Comparison of ENCODE assay signal across 9 cellular contexts in the genomic region with DNA sequence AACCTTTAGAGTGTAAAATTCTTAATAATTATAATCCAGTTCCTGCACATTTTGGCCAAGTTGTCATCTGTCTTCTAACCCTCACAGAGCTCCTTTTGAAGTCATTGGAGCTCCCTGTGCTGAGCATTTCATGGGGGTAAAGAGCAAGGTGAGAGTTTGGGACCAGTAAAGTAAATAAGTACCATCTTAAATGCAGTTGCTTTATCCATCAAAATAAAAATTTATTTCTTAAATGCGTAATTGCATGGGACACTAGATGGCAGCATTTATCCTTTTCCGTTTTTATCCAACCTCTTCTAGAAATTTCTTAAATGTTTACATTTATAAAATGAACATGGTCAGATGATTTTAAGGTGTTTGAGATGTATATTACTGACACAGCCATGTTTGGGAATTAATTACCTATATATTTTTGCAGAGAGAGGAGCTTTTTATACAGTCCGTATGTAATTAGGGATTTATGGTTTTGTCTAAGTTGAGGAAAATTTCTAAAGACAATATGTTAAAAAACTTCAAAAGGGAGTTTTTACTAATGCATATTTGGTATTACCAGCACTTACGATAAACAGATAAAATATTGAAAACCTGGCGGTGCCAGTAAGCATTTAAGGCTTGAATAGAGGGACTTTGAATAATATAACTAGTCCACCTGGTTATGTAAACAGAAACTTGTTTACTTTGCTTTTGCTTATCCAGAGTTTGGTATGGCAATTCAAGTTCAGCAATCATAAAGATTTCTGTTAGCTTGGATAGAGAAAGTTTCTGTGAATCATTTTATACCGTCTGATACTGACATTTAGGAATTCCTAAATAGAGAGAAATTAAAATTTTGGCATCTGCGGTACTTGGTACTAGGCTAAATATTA. TPM values are rescaled to one million over a fixed set of nuclear protein-coding genes. Genes with fewer than 3 reads are reported as not detected.
DNase-seq lines count a peak whose midpoint lies in the region; ATAC-seq, FAIRE-seq and TF ChIP-seq lines count a peak whose summit lies in the region.
"Had no signal": no experiment of that assay in that cellular context is flagged by ENCODE, and none has a peak within 500 bp of the region (broad histone marks: within the 10 kb centered on the region; RNA-seq: fewer than 3 reads in every experiment).

No MANE protein-coding gene starts in this region.

- peak in 1 of 2 donors; percentile 4 for TF ChIP-seq CTCF in suprapubic skin (IDR thresholded peaks at IDR 0.05)

- no peak for TF ChIP-seq EP300 in suprapubic skin (IDR thresholded peaks at IDR 0.05)

- peak; percentile 97 for FAIRE-seq in A204.1 (lab: Jason Lieb, UNC)
- FAIRE-seq in H54 (lab: Jason Lieb, UNC), result peak; percentile 38
- FAIRE-seq in islet of Langerhans (lab: Jason Lieb, UNC), result peak; percentile 99

- no peak for ATAC-seq in SK-N-SH treated with all-trans-retinoic acid at 6 μM for 48 hours
- no peak for ATAC-seq in HG02798 (IDR thresholded peaks at IDR 0.05; ENCODE audit: poor library complexity, unreplicated experiment)

- peaks cover 15% of the 10 kb centered on the region for H3K36me3 ChIP-seq in suprapubic skin

- H3K4me1 ChIP-seq in suprapubic skin, result no peaks in the 10 kb centered on the region

- H3K27me3 ChIP-seq in suprapubic skin, result no peaks in the 10 kb centered on the region

- TF ChIP-seq POLR2A in H54 (IDR thresholded peaks at IDR 0.05; ENCODE audit: low read depth, low read length) (no peak), suprapubic skin (IDR thresholded peaks at IDR 0.05) (no peak)

- no peaks in the 10 kb centered on the region for H3K9me3 ChIP-seq in suprapubic skin

- H3K4me3 ChIP-seq in suprapubic skin, result no peak overlapping the region

- WGBS in suprapubic skin, result 86% methylated on average over 7 of the region's 7 CpGs

- no peak for DNase-seq in H54 (ENCODE audit: insufficient read length, low spot score)
- DNase-seq in stimulated activated CD4-positive, alpha-beta T cell treated with anti-CD3 and anti-CD28 coated beads, Interleukin-4, amount 100 ng/mL, for 24 hours, result no peak
- DNase-seq in cerebellar nuclear complex (lab: John Stamatoyannopoulos, UW), result no peak
- no peak for DNase-seq in suprapubic skin (ENCODE audit: low spot score in 2 of 2)
- DNase-seq: GDM1 had no signal

- H3K27ac ChIP-seq in suprapubic skin, result no peak overlapping the region

TF ChIP-seq in SK-N-SH treated with all-trans-retinoic acid at 6 μM for 48 hours, 23 proteins besides CTCF, POLR2A, EP300 and RAD21:
- TF ChIP-seq, protein P1, sequence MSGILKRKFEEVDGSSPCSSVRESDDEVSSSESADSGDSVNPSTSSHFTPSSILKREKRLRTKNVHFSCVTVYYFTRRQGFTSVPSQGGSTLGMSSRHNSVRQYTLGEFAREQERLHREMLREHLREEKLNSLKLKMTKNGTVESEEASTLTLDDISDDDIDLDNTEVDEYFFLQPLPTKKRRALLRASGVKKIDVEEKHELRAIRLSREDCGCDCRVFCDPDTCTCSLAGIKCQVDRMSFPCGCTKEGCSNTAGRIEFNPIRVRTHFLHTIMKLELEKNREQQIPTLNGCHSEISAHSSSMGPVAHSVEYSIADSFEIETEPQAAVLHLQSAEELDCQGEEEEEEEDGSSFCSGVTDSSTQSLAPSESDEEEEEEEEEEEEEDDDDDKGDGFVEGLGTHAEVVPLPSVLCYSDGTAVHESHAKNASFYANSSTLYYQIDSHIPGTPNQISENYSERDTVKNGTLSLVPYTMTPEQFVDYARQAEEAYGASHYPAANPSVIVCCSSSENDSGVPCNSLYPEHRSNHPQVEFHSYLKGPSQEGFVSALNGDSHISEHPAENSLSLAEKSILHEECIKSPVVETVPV (CRISPR knock-in tag; IDR thresholded peaks at IDR 0.05), result 0 out of 2 replicates have a peak, but pooled peaks have one; percentile 21
- TF ChIP-seq TCF4 (CRISPR knock-in tag; IDR thresholded peaks at IDR 0.05; ENCODE audit: borderline replicate concordance), result no peak
TF ChIP-seq in SK-N-SH treated with all-trans-retinoic acid at 6 μM for 48 hours: peak in this region for 1.

RNA-seq across cellular contexts. Expression of a gene that starts 54.5 kb away (rescaled TPM):
- 100 to 1,000 TPM in 1 of 4 donors, 10 to 100 TPM in 3; 46.6 to 154 (median 60.2) TPM for total RNA-seq in suprapubic skin
